24 cellular contexts compared by ENCODE assay signal in genomic region chr7:122402235-122402634, GRCh38.
"Had no signal": no experiment of that assay in that cellular context is flagged by ENCODE, and none has a peak within 500 bp of the region (broad histone marks: within the 10 kb centered on the region; RNA-seq: fewer than 3 reads in every experiment).

No MANE protein-coding gene starts in this region.

- ATAC-seq: activated CD4-positive, CD25-positive, alpha-beta regulatory T cell treated with anti-CD3 and anti-CD28 coated beads, Interleukin-2, amount 50 U/mL, for 24 hours; activated CD8-positive, alpha-beta memory T cell treated with anti-CD3 and anti-CD28 coated beads, Interleukin-2, amount 10 ng/mL, durations not matched to agents 7 days and 5 days; activated CD8-positive, alpha-beta T cell treated with anti-CD3 and anti-CD28 coated beads for 36 hours; activated naive CD8-positive, alpha-beta T cell treated with anti-CD3 and anti-CD28 coated beads, Interleukin-2, amount 50 U/mL, for 24 hours; body of pancreas; left ventricle myocardium superior; natural killer cell treated with Interleukin-12 subunit alpha and Interleukin-12 subunit beta and Interleukin-15 and Interleukin-18, amount 100 ng/mL, for 72 hours; pancreas; psoas muscle; T-helper 17 cell had no signal

- H3K27ac Mint-ChIP-seq: activated CD4-positive, alpha-beta T cell treated with anti-CD3 and anti-CD28 coated beads, Interleukin-2, amount 10 ng/mL, durations not matched to agents 7 days and 5 days; activated CD8-positive, alpha-beta memory T cell treated with anti-CD3 and anti-CD28 coated beads, Interleukin-2, amount 10 ng/mL, durations not matched to agents 7 days and 5 days; activated CD8-positive, alpha-beta T cell treated with anti-CD3 and anti-CD28 coated beads for 36 hours; activated naive CD8-positive, alpha-beta T cell treated with anti-CD3 and anti-CD28 coated beads, Interleukin-2, amount 50 U/mL, for 24 hours; dendritic cell treated with granulocyte-macrophage colony-stimulating factor and Interleukin-4, amounts not matched to agents 40 ng/mL and 50 ng/mL, for 4 days; natural killer cell treated with Interleukin-12 subunit alpha and Interleukin-12 subunit beta and Interleukin-15 and Interleukin-18, amount 100 ng/mL, for 72 hours; stimulated activated naive CD8-positive, alpha-beta T cell treated with anti-CD3 and anti-CD28 coated beads, Interleukin-15, Interleukin-2, amounts not matched to agents 100 ng/mL and 50 ng/mL, for 24 hours; T-helper 17 cell had no signal

- H3K9me3 Mint-ChIP-seq: activated CD4-positive, alpha-beta T cell treated with anti-CD3 and anti-CD28 coated beads, Interleukin-2, amount 10 ng/mL, durations not matched to agents 7 days and 5 days; activated CD8-positive, alpha-beta T cell treated with anti-CD3 and anti-CD28 coated beads for 36 hours; activated naive CD8-positive, alpha-beta T cell treated with anti-CD3 and anti-CD28 coated beads, Interleukin-2, amount 50 U/mL, for 24 hours; dendritic cell treated with granulocyte-macrophage colony-stimulating factor and Interleukin-4, amounts not matched to agents 40 ng/mL and 50 ng/mL, for 4 days had no signal

- DNase-seq: activated CD4-positive, alpha-beta T cell treated with anti-CD3 and anti-CD28 coated beads, Interleukin-2, amount 10 ng/mL, durations not matched to agents 7 days and 5 days; activated CD8-positive, alpha-beta memory T cell treated with anti-CD3 and anti-CD28 coated beads, Interleukin-2, amount 10 ng/mL, durations not matched to agents 7 days and 5 days; activated CD8-positive, alpha-beta T cell treated with anti-CD3 and anti-CD28 coated beads for 36 hours; activated effector memory CD4-positive, alpha-beta T cell treated with anti-CD3 and anti-CD28 coated beads, Interleukin-2, amount 50 U/mL, for 16 hours; activated naive CD4-positive, alpha-beta T cell treated with anti-CD3 and anti-CD28 coated beads, Interleukin-2, amount 50 U/mL, for 16 hours; activated naive CD8-positive, alpha-beta T cell treated with anti-CD3 and anti-CD28 coated beads, Interleukin-2, amount 50 U/mL, for 24 hours; activated T-cell treated with anti-CD3 and anti-CD28 coated beads for 4 hours; body of pancreas; effector CD4-positive, alpha-beta T cell; erythroblast; foreskin fibroblast; left ventricle myocardium superior; mammary epithelial cell; midbrain; pancreas; psoas muscle; stimulated activated CD4-positive, alpha-beta T cell treated with anti-CD3 and anti-CD28 coated beads, Interleukin-4, amount 100 ng/mL, for 4 hours; substantia nigra; T-helper 17 cell; tibial artery had no signal

- H3K36me3 Mint-ChIP-seq: activated CD8-positive, alpha-beta memory T cell treated with anti-CD3 and anti-CD28 coated beads, Interleukin-2, amount 10 ng/mL, durations not matched to agents 7 days and 5 days; natural killer cell treated with Interleukin-12 subunit alpha and Interleukin-12 subunit beta and Interleukin-15 and Interleukin-18, amount 100 ng/mL, for 72 hours had no signal

- H3K4me3 Mint-ChIP-seq: activated CD4-positive, alpha-beta T cell treated with anti-CD3 and anti-CD28 coated beads, Interleukin-2, amount 10 ng/mL, durations not matched to agents 7 days and 5 days; activated CD8-positive, alpha-beta memory T cell treated with anti-CD3 and anti-CD28 coated beads, Interleukin-2, amount 10 ng/mL, durations not matched to agents 7 days and 5 days; activated CD8-positive, alpha-beta T cell treated with anti-CD3 and anti-CD28 coated beads for 36 hours; activated naive CD8-positive, alpha-beta T cell treated with anti-CD3 and anti-CD28 coated beads, Interleukin-2, amount 50 U/mL, for 24 hours; dendritic cell treated with granulocyte-macrophage colony-stimulating factor and Interleukin-4, amounts not matched to agents 40 ng/mL and 50 ng/mL, for 4 days; natural killer cell treated with Interleukin-12 subunit alpha and Interleukin-12 subunit beta and Interleukin-15 and Interleukin-18, amount 100 ng/mL, for 72 hours; stimulated activated naive CD8-positive, alpha-beta T cell treated with anti-CD3 and anti-CD28 coated beads, Interleukin-15, Interleukin-2, amounts not matched to agents 100 ng/mL and 50 ng/mL, for 24 hours; T-helper 17 cell had no signal

- H3K27me3 Mint-ChIP-seq: activated CD4-positive, alpha-beta T cell treated with anti-CD3 and anti-CD28 coated beads, Interleukin-2, amount 10 ng/mL, durations not matched to agents 7 days and 5 days; activated CD8-positive, alpha-beta memory T cell treated with anti-CD3 and anti-CD28 coated beads, Interleukin-2, amount 10 ng/mL, durations not matched to agents 7 days and 5 days; activated CD8-positive, alpha-beta T cell treated with anti-CD3 and anti-CD28 coated beads for 36 hours; activated naive CD8-positive, alpha-beta T cell treated with anti-CD3 and anti-CD28 coated beads, Interleukin-2, amount 50 U/mL, for 24 hours; dendritic cell treated with granulocyte-macrophage colony-stimulating factor and Interleukin-4, amounts not matched to agents 40 ng/mL and 50 ng/mL, for 4 days; natural killer cell treated with Interleukin-12 subunit alpha and Interleukin-12 subunit beta and Interleukin-15 and Interleukin-18, amount 100 ng/mL, for 72 hours; stimulated activated naive CD8-positive, alpha-beta T cell treated with anti-CD3 and anti-CD28 coated beads, Interleukin-15, Interleukin-2, amounts not matched to agents 100 ng/mL and 50 ng/mL, for 24 hours; T-helper 17 cell had no signal

- H3K4me1 Mint-ChIP-seq: activated CD4-positive, alpha-beta T cell treated with anti-CD3 and anti-CD28 coated beads, Interleukin-2, amount 10 ng/mL, durations not matched to agents 7 days and 5 days; activated CD8-positive, alpha-beta memory T cell treated with anti-CD3 and anti-CD28 coated beads, Interleukin-2, amount 10 ng/mL, durations not matched to agents 7 days and 5 days; activated naive CD8-positive, alpha-beta T cell treated with anti-CD3 and anti-CD28 coated beads, Interleukin-2, amount 50 U/mL, for 24 hours; T-helper 17 cell had no signal
